In genomic region chr2:235924675-235925063, GRCh38 we compare ENCODE assay signal across 1 cellular context.
TF ChIP-seq lines count a peak whose summit lies in the region.

No MANE protein-coding gene starts in this region.

TF ChIP-seq in HepG2, 621 proteins besides CTCF, POLR2A, EP300 and RAD21 (continued from another document and continues in another):
- TF ChIP-seq THAP8 (CRISPR knock-in tag; IDR thresholded peaks at IDR 0.05; ENCODE audit: borderline replicate concordance) (no peak), ZNF280B (CRISPR knock-in tag; IDR thresholded peaks at IDR 0.05; ENCODE audit: borderline replicate concordance) (no peak), MNT (IDR thresholded peaks at IDR 0.05) (no peak), GMEB1 (CRISPR knock-in tag; IDR thresholded peaks at IDR 0.05; ENCODE audit: borderline replicate concordance) (no peak), SMYD3 (CRISPR knock-in tag; IDR thresholded peaks at IDR 0.05) (no peak), HNRNPK (IDR thresholded peaks at IDR 0.05; ENCODE audit: low read depth, low read length, poor library complexity, severe bottlenecking) (no peak), ZMYM2 (CRISPR knock-in tag; IDR thresholded peaks at IDR 0.05) (no peak), HOXA5 (CRISPR knock-in tag; IDR thresholded peaks at IDR 0.05) (no peak), ZUFSP (CRISPR knock-in tag; IDR thresholded peaks at IDR 0.05; ENCODE audit: borderline replicate concordance) (no peak), SP140L (CRISPR knock-in tag; IDR thresholded peaks at IDR 0.05; ENCODE audit: borderline replicate concordance) (no peak), ZNF878 (CRISPR knock-in tag; IDR thresholded peaks at IDR 0.05) (no peak), ZNF574 (CRISPR knock-in tag; IDR thresholded peaks at IDR 0.05) (no peak), U2AF1 (optimal IDR thresholded peaks at IDR 0.05; ENCODE audit: low read depth, low read length) (no peak), ZNF770 (CRISPR knock-in tag; IDR thresholded peaks at IDR 0.05) (no peak), ZNF160 (CRISPR knock-in tag; IDR thresholded peaks at IDR 0.05) (no peak), FOSL2 (CRISPR knock-in tag; IDR thresholded peaks at IDR 0.05) (peak; percentile 90), ZNF558 (CRISPR knock-in tag; IDR thresholded peaks at IDR 0.05; ENCODE audit: borderline replicate concordance) (no peak), ZNF776 (CRISPR knock-in tag; IDR thresholded peaks at IDR 0.05) (no peak), HNRNPUL1 (IDR thresholded peaks at IDR 0.05; ENCODE audit: low read depth, low read length) (no peak), ZMAT3 (CRISPR knock-in tag; conservative IDR thresholded peaks at IDR 0.05) (no peak), IRF9 (CRISPR knock-in tag; IDR thresholded peaks at IDR 0.05; ENCODE audit: borderline replicate concordance) (no peak), KLF13 (CRISPR knock-in tag; IDR thresholded peaks at IDR 0.05) (no peak), ZNF800 (CRISPR knock-in tag; IDR thresholded peaks at IDR 0.05) (no peak), GATAD1 (CRISPR knock-in tag; IDR thresholded peaks at IDR 0.05) (no peak), BATF2 (CRISPR knock-in tag; IDR thresholded peaks at IDR 0.05) (no peak), MEIS1 (CRISPR knock-in tag; IDR thresholded peaks at IDR 0.05; ENCODE audit: borderline replicate concordance) (peak; percentile 74; the same call in 1 of the 2 replicates), REL (CRISPR knock-in tag; conservative IDR thresholded peaks at IDR 0.05) (no peak), ZBTB42 (CRISPR knock-in tag; IDR thresholded peaks at IDR 0.05) (peak; percentile 97), GABPB1 (CRISPR knock-in tag; IDR thresholded peaks at IDR 0.05) (no peak), ZNF296 (CRISPR knock-in tag; conservative IDR thresholded peaks at IDR 0.05) (no peak), ZNF432 (CRISPR knock-in tag; IDR thresholded peaks at IDR 0.05; ENCODE audit: borderline replicate concordance) (no peak), TFAP4 (IDR thresholded peaks at IDR 0.05; ENCODE audit: borderline replicate concordance, low read depth) (peak; percentile 47; the same call in 1 of the 2 replicates), SIN3A (IDR thresholded peaks at IDR 0.05; ENCODE audit: borderline replicate concordance, low read depth, low read length) (no peak), ARNT2 (CRISPR knock-in tag; IDR thresholded peaks at IDR 0.05; ENCODE audit: low read depth) (no peak), TP53 (CRISPR knock-in tag; conservative IDR thresholded peaks at IDR 0.05) (no peak), SOX6 (IDR thresholded peaks at IDR 0.05) (no peak), SOX6 (CRISPR knock-in tag; IDR thresholded peaks at IDR 0.05) (peak; percentile 51), DDIT3 (CRISPR knock-in tag; IDR thresholded peaks at IDR 0.05) (no peak), ZBTB44 (CRISPR knock-in tag; IDR thresholded peaks at IDR 0.05) (no peak), SRY (CRISPR knock-in tag; IDR thresholded peaks at IDR 0.05) (no peak), ZNF761 (CRISPR knock-in tag; conservative IDR thresholded peaks at IDR 0.05) (peak; percentile 58; the same call in 1 of the 2 replicates), ZNF33B (CRISPR knock-in tag; IDR thresholded peaks at IDR 0.05) (no peak), ZNF367 (CRISPR knock-in tag; IDR thresholded peaks at IDR 0.05; ENCODE audit: borderline replicate concordance) (no peak)
